ENCODE assay signal across 35 cellular contexts in the genomic region with DNA sequence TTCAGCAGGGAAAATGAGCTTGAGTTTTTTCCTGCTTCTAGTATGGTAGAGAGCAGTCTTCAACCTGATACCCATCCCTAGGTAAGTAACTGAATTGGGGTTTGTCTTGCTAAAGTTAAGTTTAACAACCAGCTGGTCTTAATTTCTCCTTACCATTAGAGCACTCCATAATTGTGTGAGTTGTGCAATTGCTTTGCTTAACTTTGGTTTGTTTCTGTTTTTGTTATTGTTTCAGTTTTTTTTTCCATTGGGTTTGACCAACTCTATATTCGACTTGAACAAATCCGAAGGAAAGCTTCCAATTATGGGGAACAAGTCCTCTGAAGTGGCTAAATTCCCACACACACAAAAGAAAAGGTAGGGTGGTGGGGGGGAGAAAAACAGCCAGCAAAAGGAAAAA.
"Had no signal": no experiment of that assay in that cellular context is flagged by ENCODE, and none has a peak within 500 bp of the region (broad histone marks: within the 10 kb centered on the region; RNA-seq: fewer than 3 reads in every experiment).

No MANE protein-coding gene starts in this region.

- H3K27ac Mint-ChIP-seq: activated B cell treated with CpG ODN at 0.5 μM for 24 hours; activated CD4-positive, alpha-beta memory T cell treated with anti-CD3 and anti-CD28 coated beads, Interleukin-2, amount 10 ng/mL, durations not matched to agents 7 days and 5 days; activated CD8-positive, alpha-beta memory T cell treated with anti-CD3 and anti-CD28 coated beads, Interleukin-2, amount 10 ng/mL, durations not matched to agents 7 days and 5 days; activated naive CD8-positive, alpha-beta T cell treated with anti-CD3 and anti-CD28 coated beads for 36 hours; activated T-helper 17 cell treated with anti-CD3 and anti-CD28 coated beads, Interleukin-2, amount 50 U/mL, for 72 hours had no signal

- H3K4me1 ChIP-seq: ascending aorta, Peyer's patch had no signal

- H3K27me3 ChIP-seq: ascending aorta, cardiac muscle cell, Peyer's patch had no signal

- H3K36me3 ChIP-seq: ascending aorta, cardiac muscle cell, Peyer's patch had no signal

- H3K36me3 Mint-ChIP-seq: activated CD8-positive, alpha-beta memory T cell treated with anti-CD3 and anti-CD28 coated beads, Interleukin-2, amount 10 ng/mL, durations not matched to agents 7 days and 5 days; activated naive CD8-positive, alpha-beta T cell treated with anti-CD3 and anti-CD28 coated beads for 36 hours had no signal

- H3K4me2 ChIP-seq: KMS-11 had no signal

- H3K4me1 Mint-ChIP-seq: activated B cell treated with CpG ODN at 0.5 μM for 24 hours; activated CD4-positive, alpha-beta memory T cell treated with anti-CD3 and anti-CD28 coated beads, Interleukin-2, amount 10 ng/mL, durations not matched to agents 7 days and 5 days; activated CD8-positive, alpha-beta memory T cell treated with anti-CD3 and anti-CD28 coated beads, Interleukin-2, amount 10 ng/mL, durations not matched to agents 7 days and 5 days; activated naive CD8-positive, alpha-beta T cell treated with anti-CD3 and anti-CD28 coated beads for 36 hours; activated T-helper 17 cell treated with anti-CD3 and anti-CD28 coated beads, Interleukin-2, amount 50 U/mL, for 72 hours; central memory CD8-positive, alpha-beta T cell had no signal

- H3K27ac ChIP-seq: ascending aorta, cardiac muscle cell, KMS-11, Peyer's patch had no signal

- H3K27me3 Mint-ChIP-seq: activated B cell treated with CpG ODN at 0.5 μM for 24 hours; activated CD4-positive, alpha-beta memory T cell treated with anti-CD3 and anti-CD28 coated beads, Interleukin-2, amount 10 ng/mL, durations not matched to agents 7 days and 5 days; activated CD8-positive, alpha-beta memory T cell treated with anti-CD3 and anti-CD28 coated beads, Interleukin-2, amount 10 ng/mL, durations not matched to agents 7 days and 5 days; activated naive CD8-positive, alpha-beta T cell treated with anti-CD3 and anti-CD28 coated beads for 36 hours; activated T-helper 17 cell treated with anti-CD3 and anti-CD28 coated beads, Interleukin-2, amount 50 U/mL, for 72 hours; central memory CD8-positive, alpha-beta T cell had no signal

- H3K9ac ChIP-seq: KMS-11 had no signal

- DNase-seq: activated B cell treated with CpG ODN at 0.5 μM for 24 hours; activated CD4-positive, alpha-beta memory T cell treated with anti-CD3 and anti-CD28 coated beads, Interleukin-2, amount 10 ng/mL, durations not matched to agents 7 days and 5 days; activated CD4-positive, alpha-beta T cell treated with anti-CD3 and anti-CD28 coated beads for 48 hours; activated CD4-positive, CD25-positive, alpha-beta regulatory T cell treated with anti-CD3 and anti-CD28 coated beads, Interleukin-2, amount 50 U/mL, for 72 hours; activated CD8-positive, alpha-beta memory T cell treated with anti-CD3 and anti-CD28 coated beads for 24 hours; activated CD8-positive, alpha-beta memory T cell treated with anti-CD3 and anti-CD28 coated beads, Interleukin-2, amount 10 ng/mL, durations not matched to agents 7 days and 5 days; activated CD8-positive, alpha-beta memory T cell treated with anti-CD3 and anti-CD28 coated beads, Interleukin-2, amount 50 U/mL, for 48 hours; activated effector memory CD4-positive, alpha-beta T cell treated with anti-CD3 and anti-CD28 coated beads, Interleukin-2, amount 50 U/mL, for 16 hours; activated naive CD4-positive, alpha-beta T cell; activated naive CD4-positive, alpha-beta T cell treated with anti-CD3 and anti-CD28 coated beads, Interleukin-2, amount 50 U/mL, for 16 hours; activated naive CD8-positive, alpha-beta T cell treated with anti-CD3 and anti-CD28 coated beads for 36 hours; activated T-cell treated with anti-CD3 and anti-CD28 coated beads, Interleukin-2, amount 50 U/mL, for 48 hours; amygdala; MM.1S; MV-4-11; NCI-H1092; NCI-H1436 treated with DMSO at 0.1 percent for 48 hours; NCI-H1694 treated with DMSO at 0.1 percent for 48 hours; NCI-H2029; NCI-H345; NCI-H524 treated with DMSO at 0.1 percent for 48 hours; PC-3; Peyer's patch; RPMI8226; SHP77 treated with DMSO at 0.1 percent for 48 hours; SW 1271; T-helper 1 cell; T-helper 2 cell; T-helper 9 cell had no signal

- H3K4me3 ChIP-seq: ascending aorta, cardiac muscle cell, Peyer's patch had no signal

- H3K4me3 Mint-ChIP-seq: activated B cell treated with CpG ODN at 0.5 μM for 24 hours; activated CD4-positive, alpha-beta memory T cell treated with anti-CD3 and anti-CD28 coated beads, Interleukin-2, amount 10 ng/mL, durations not matched to agents 7 days and 5 days; activated CD8-positive, alpha-beta memory T cell treated with anti-CD3 and anti-CD28 coated beads, Interleukin-2, amount 10 ng/mL, durations not matched to agents 7 days and 5 days; activated naive CD8-positive, alpha-beta T cell treated with anti-CD3 and anti-CD28 coated beads for 36 hours; activated T-helper 17 cell treated with anti-CD3 and anti-CD28 coated beads, Interleukin-2, amount 50 U/mL, for 72 hours; central memory CD8-positive, alpha-beta T cell had no signal

- ATAC-seq: activated CD8-positive, alpha-beta memory T cell treated with anti-CD3 and anti-CD28 coated beads, Interleukin-2, amount 10 ng/mL, durations not matched to agents 7 days and 5 days; activated T-helper 17 cell treated with anti-CD3 and anti-CD28 coated beads, Interleukin-2, amount 50 U/mL, for 72 hours; PC-3; SK-N-SH treated with all-trans-retinoic acid at 6 μM for 48 hours had no signal
